Comparison of ENCODE assay signal across 15 cellular contexts in the genomic region with DNA sequence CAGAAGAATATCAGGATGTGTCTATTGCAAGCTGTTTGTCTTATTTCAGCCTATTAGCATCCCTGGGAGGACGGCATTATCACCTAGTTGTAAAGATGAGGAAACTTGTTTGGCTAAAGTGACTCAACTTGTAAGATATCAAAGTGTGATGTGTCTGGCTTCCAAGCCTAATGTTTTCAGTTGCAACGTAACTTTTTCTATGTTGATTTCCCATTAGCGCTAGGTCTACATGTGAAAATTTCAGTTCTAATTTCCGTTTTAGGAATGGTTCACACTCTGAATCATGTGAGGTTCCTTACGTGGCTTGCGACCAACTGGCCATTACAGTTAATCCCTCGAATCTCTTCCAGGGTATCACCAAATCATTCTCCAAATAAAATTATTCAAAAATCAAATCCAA.
DNase-seq lines count a peak whose midpoint lies in the region; ATAC-seq and TF ChIP-seq lines count a peak whose summit lies in the region.
"Had no signal": no experiment of that assay in that cellular context is flagged by ENCODE, and none has a peak within 500 bp of the region (broad histone marks: within the 10 kb centered on the region; RNA-seq: fewer than 3 reads in every experiment).

No MANE protein-coding gene starts in this region.

- POLR2A ChIA-PET in GM10248 (lab: Yijun Ruan, JAX), result no interaction called here

- TF ChIP-seq CTCF in GM10248 (IDR thresholded peaks at IDR 0.05; ENCODE audit: control extremely low read depth, extremely low read depth, low read depth, missing control alignments), result no peak

- ATAC-seq in GM19351 (IDR thresholded peaks at IDR 0.05; ENCODE audit: unreplicated experiment) (peak; percentile 65), HG02642 (IDR thresholded peaks at IDR 0.05; ENCODE audit: poor library complexity, unreplicated experiment) (peak; percentile 42), HG03342 (IDR thresholded peaks at IDR 0.05; ENCODE audit: unreplicated experiment) (peak; percentile 48), SK-N-SH treated with all-trans-retinoic acid at 6 μM for 48 hours (no peak)
- ATAC-seq: activated CD8-positive, alpha-beta T cell treated with anti-CD3 and anti-CD28 coated beads, Interleukin-2, amount 10 ng/mL, durations not matched to agents 7 days and 5 days; left lung had no signal

- CTCF ChIA-PET in GM10248 (lab: Yijun Ruan, JAX), result interaction anchor here (1.6 to 1.9 kb wide), 2 partner anchors 15 to 43 kb away, joined by 4 to 7 read pairs; no protein-coding TSS in a partner anchor

- DNase-seq in GM10248 (ENCODE audit: extremely low spot score) (peak; percentile 43), Kasumi-1 (lab: John Stamatoyannopoulos, UW) (no peak), NAMALWA (ENCODE audit: low spot score) (no peak), NCI-H82 treated with DMSO at 0.1 percent for 48 hours (lab: John Stamatoyannopoulos, UW; ENCODE audit: unreplicated experiment) (no peak)
- DNase-seq: activated CD8-positive, alpha-beta T cell treated with anti-CD3 and anti-CD28 coated beads, Interleukin-2, amount 10 ng/mL, durations not matched to agents 7 days and 5 days; glutamatergic neuron; left lung; NCI-H2227 treated with DMSO at 0.1 percent for 48 hours; nephron progenitor cell; RPMI8226; small intestine had no signal

TF ChIP-seq in SK-N-SH treated with all-trans-retinoic acid at 6 μM for 48 hours, 23 proteins besides CTCF, POLR2A, EP300 and RAD21:
- TF ChIP-seq ZNF565 (CRISPR knock-in tag; conservative IDR thresholded peaks at IDR 0.05; ENCODE audit: low read depth) (no peak), ZNF70 (CRISPR knock-in tag; IDR thresholded peaks at IDR 0.05) (no peak), ZC3H10 (CRISPR knock-in tag; IDR thresholded peaks at IDR 0.05) (no peak), GLIS3 (CRISPR knock-in tag; IDR thresholded peaks at IDR 0.05) (no peak), ARNTL (CRISPR knock-in tag; IDR thresholded peaks at IDR 0.05; ENCODE audit: borderline replicate concordance, low read depth) (no peak), RARB (CRISPR knock-in tag; IDR thresholded peaks at IDR 0.05) (no peak), ZFP3 (CRISPR knock-in tag; IDR thresholded peaks at IDR 0.05) (no peak)
- TF ChIP-seq, protein P1, sequence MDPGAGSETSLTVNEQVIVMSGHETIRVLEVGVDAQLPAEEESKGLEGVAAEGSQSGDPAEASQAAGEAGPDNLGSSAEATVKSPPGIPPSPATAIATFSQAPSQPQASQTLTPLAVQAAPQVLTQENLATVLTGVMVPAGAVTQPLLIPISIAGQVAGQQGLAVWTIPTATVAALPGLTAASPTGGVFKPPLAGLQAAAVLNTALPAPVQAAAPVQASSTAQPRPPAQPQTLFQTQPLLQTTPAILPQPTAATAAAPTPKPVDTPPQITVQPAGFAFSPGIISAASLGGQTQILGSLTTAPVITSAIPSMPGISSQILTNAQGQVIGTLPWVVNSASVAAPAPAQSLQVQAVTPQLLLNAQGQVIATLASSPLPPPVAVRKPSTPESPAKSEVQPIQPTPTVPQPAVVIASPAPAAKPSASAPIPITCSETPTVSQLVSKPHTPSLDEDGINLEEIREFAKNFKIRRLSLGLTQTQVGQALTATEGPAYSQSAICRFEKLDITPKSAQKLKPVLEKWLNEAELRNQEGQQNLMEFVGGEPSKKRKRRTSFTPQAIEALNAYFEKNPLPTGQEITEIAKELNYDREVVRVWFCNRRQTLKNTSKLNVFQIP (CRISPR knock-in tag; IDR thresholded peaks at IDR 0.05; ENCODE audit: borderline replicate concordance, low read depth), result no peak
